In the genomic region with DNA sequence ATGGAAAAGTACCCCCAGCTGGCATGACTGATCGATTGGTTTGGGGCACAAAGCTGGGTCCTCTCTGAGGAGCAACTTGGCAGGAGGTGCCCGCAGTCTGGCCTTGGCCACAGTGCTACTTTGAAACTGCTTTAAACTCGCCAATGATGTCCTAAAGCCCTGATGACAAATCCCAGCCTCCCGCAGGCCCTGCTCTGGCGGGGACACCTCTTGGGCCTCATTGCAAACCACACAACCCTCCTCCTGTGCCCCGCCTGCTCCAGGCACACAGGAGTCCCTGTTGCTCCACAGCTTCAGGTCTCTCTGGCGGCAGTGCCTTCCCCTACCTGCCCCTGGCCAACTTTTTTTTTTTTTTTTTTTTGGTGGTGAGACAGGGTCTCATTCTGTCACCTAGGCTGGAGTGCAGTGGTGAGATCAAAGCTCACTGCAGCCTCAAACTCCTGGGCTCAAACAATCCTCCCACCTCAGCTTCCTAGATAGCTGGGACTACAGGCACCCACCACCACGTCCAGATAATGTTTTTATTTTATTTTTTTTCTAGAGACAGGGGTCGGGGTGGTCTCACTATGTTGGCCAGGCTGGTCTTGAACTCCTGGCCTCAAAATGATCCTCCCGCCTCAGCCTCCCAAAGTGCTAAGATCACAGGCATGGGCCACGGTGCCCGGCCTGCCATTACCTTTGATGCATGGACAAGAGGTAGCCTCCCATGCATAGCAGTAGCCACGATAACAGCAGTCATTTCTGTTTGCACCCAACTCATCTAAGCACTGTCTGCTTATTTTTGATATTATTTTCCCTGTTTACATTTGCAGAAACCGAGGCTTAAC, we compare ENCODE assay signal across 15 cellular contexts.
DNase-seq lines count a peak whose midpoint lies in the region; ATAC-seq and TF ChIP-seq lines count a peak whose summit lies in the region.
"Had no signal": no experiment of that assay in that cellular context is flagged by ENCODE, and none has a peak within 500 bp of the region (broad histone marks: within the 10 kb centered on the region; RNA-seq: fewer than 3 reads in every experiment).

No MANE protein-coding gene starts in this region.

- peaks cover 39% of the 10 kb centered on the region for H3K4me1 ChIP-seq in DND-41 (ENCODE audit: insufficient read depth, low read length)

- peaks cover 7% of the 10 kb centered on the region for H3K27me3 Mint-ChIP-seq in dendritic cell treated with granulocyte-macrophage colony-stimulating factor and Interleukin-4, amounts not matched to agents 40 ng/mL and 50 ng/mL, for 4 days
- H3K27me3 Mint-ChIP-seq: activated CD8-positive, alpha-beta memory T cell treated with anti-CD3 and anti-CD28 coated beads, Interleukin-2, amount 10 ng/mL, durations not matched to agents 7 days and 5 days had no signal

- no peaks in the 10 kb centered on the region for H3K79me2 ChIP-seq in DND-41 (ENCODE audit: insufficient read depth, low read length)

- H3K27me3 ChIP-seq in DND-41 (ENCODE audit: insufficient read depth, low read length, poor library complexity), result no peaks in the 10 kb centered on the region

- H3K9me3 Mint-ChIP-seq in dendritic cell treated with granulocyte-macrophage colony-stimulating factor and Interleukin-4, amounts not matched to agents 40 ng/mL and 50 ng/mL, for 4 days, result no peaks in the 10 kb centered on the region
- H3K9me3 Mint-ChIP-seq: activated naive CD4-positive, alpha-beta T cell treated with anti-CD3 and anti-CD28 coated beads, Interleukin-2, amount 10 ng/mL, durations not matched to agents 7 days and 5 days; WTC11 had no signal

- no peak overlapping the region for H3K4me3 Mint-ChIP-seq in dendritic cell treated with granulocyte-macrophage colony-stimulating factor and Interleukin-4, amounts not matched to agents 40 ng/mL and 50 ng/mL, for 4 days
- H3K4me3 Mint-ChIP-seq: activated CD8-positive, alpha-beta memory T cell treated with anti-CD3 and anti-CD28 coated beads, Interleukin-2, amount 10 ng/mL, durations not matched to agents 7 days and 5 days; activated naive CD4-positive, alpha-beta T cell treated with anti-CD3 and anti-CD28 coated beads, Interleukin-2, amount 10 ng/mL, durations not matched to agents 7 days and 5 days; WTC11 had no signal

- H3K9me3 ChIP-seq in DND-41 (ENCODE audit: insufficient read depth, low read length, severe bottlenecking), result no peaks in the 10 kb centered on the region

- no peaks in the 10 kb centered on the region for H4K20me1 ChIP-seq in DND-41 (ENCODE audit: insufficient read depth, low read length)

- peaks cover 89% of the 10 kb centered on the region for H3K4me1 Mint-ChIP-seq in dendritic cell treated with granulocyte-macrophage colony-stimulating factor and Interleukin-4, amounts not matched to agents 40 ng/mL and 50 ng/mL, for 4 days (ENCODE audit: low read depth)

- intact Hi-C loops in dendritic cell treated with granulocyte-macrophage colony-stimulating factor and Interleukin-4, amounts not matched to agents 40 ng/mL and 50 ng/mL, for 4 days (cut with micrococcal nuclease), result loop anchor here (5.0 kb wide), 1 partner anchor 33 kb away; no protein-coding TSS in a partner anchor

- no peaks in the 10 kb centered on the region for H3K36me3 Mint-ChIP-seq in dendritic cell treated with granulocyte-macrophage colony-stimulating factor and Interleukin-4, amounts not matched to agents 40 ng/mL and 50 ng/mL, for 4 days (ENCODE audit: low read depth)
- H3K36me3 Mint-ChIP-seq: activated CD8-positive, alpha-beta memory T cell treated with anti-CD3 and anti-CD28 coated beads, Interleukin-2, amount 10 ng/mL, durations not matched to agents 7 days and 5 days; activated naive CD4-positive, alpha-beta T cell treated with anti-CD3 and anti-CD28 coated beads, Interleukin-2, amount 10 ng/mL, durations not matched to agents 7 days and 5 days; WTC11 had no signal

- H3K4me3 ChIP-seq in DND-41 (ENCODE audit: low read depth in 1 of 2, low read length in 2 of 2) (peak overlapping the region in 1 of 2 experiments; percentile 21; a peak in 1 of 4 replicates), skin epidermis (no peak overlapping the region)

- H2AFZ ChIP-seq in DND-41 (ENCODE audit: low read depth, low read length), result peak overlapping the region; percentile 51; the same call in 1 of the 2 replicates

- peak; percentile 20; the same call in 1 of the 3 replicates for ATAC-seq in DND-41 (ENCODE audit: insufficient read depth, low read depth)
- no peak for ATAC-seq in GM21529 (IDR thresholded peaks at IDR 0.05; ENCODE audit: unreplicated experiment)
- no peak for ATAC-seq in GM21825 (IDR thresholded peaks at IDR 0.05; ENCODE audit: unreplicated experiment)
- ATAC-seq: activated CD8-positive, alpha-beta memory T cell treated with anti-CD3 and anti-CD28 coated beads, Interleukin-2, amount 10 ng/mL, durations not matched to agents 7 days and 5 days; WTC11 had no signal

- no peak for TF ChIP-seq CTCF in DND-41 (IDR thresholded peaks at IDR 0.05; ENCODE audit: borderline replicate concordance, extremely low read depth, low read length, poor library complexity, severe bottlenecking)

- H3K4me2 ChIP-seq in DND-41 (ENCODE audit: insufficient read depth, low read length), result peak overlapping the region; percentile 54

- no peaks in the 10 kb centered on the region for H3K36me3 ChIP-seq in DND-41 (ENCODE audit: insufficient read depth, low read length)

- peak overlapping the region; percentile 42 for H3K9ac ChIP-seq in DND-41 (ENCODE audit: low read depth, low read length)

- H3K27ac Mint-ChIP-seq in dendritic cell treated with granulocyte-macrophage colony-stimulating factor and Interleukin-4, amounts not matched to agents 40 ng/mL and 50 ng/mL, for 4 days, result peak overlapping the region; percentile 80
- H3K27ac Mint-ChIP-seq: activated CD8-positive, alpha-beta memory T cell treated with anti-CD3 and anti-CD28 coated beads, Interleukin-2, amount 10 ng/mL, durations not matched to agents 7 days and 5 days; activated naive CD4-positive, alpha-beta T cell treated with anti-CD3 and anti-CD28 coated beads, Interleukin-2, amount 10 ng/mL, durations not matched to agents 7 days and 5 days; WTC11 had no signal

- DNase-seq in DND-41 (peak; percentile 52), NOMO-1 treated with DMSO at 0.1 percent for 48 hours (lab: John Stamatoyannopoulos, UW; ENCODE audit: unreplicated experiment) (peak; percentile 48), SW 1271 (lab: John Stamatoyannopoulos, UW) (no peak), OCI-M2 (lab: John Stamatoyannopoulos, UW; ENCODE audit: unreplicated experiment) (no peak)
- DNase-seq: activated CD8-positive, alpha-beta memory T cell treated with anti-CD3 and anti-CD28 coated beads, Interleukin-2, amount 10 ng/mL, durations not matched to agents 7 days and 5 days; activated naive CD4-positive, alpha-beta T cell treated with anti-CD3 and anti-CD28 coated beads, Interleukin-2, amount 10 ng/mL, durations not matched to agents 7 days and 5 days; kidney glomerular epithelial cell; NCI-H2029; retina had no signal

- H3K27ac ChIP-seq in DND-41 (ENCODE audit: low read length) (peak overlapping the region; percentile 92), skin epidermis (peak overlapping the region in 18 of 21 experiments; percentile 21 to 84 (median 64))
- H3K27ac ChIP-seq: C4-2B had no signal

Comparison
In these comparisons a context has a peak if more than half of its experiments do, and no peak if none do; other contexts are left out.
1. DNase-seq: peak in DND-41 (single experiment) and NOMO-1 treated with DMSO at 0.1 percent for 48 hours (single experiment); none in SW 1271 (0 of 2) and OCI-M2 (single experiment).